17 cellular contexts compared by ENCODE assay signal in the genomic region with DNA sequence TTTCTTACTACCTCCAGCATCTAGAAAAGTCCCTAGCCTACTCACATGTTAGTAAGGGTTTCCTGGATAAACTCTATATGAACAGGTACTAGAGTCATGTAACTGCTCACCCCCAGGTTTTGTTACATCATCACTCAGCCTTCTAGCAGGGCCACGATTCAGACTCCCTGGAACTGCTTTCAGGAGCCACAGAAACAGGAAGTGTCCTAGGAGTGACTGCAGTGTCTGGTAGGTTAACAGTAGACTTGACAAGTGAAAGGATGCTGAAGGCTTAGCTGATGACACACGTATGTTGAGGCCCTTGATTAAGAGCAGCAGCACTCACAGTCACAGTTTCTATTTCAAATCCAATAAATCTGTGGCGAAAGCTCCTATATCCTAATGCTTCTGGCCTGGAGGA.
DNase-seq lines count a peak whose midpoint lies in the region; ATAC-seq and TF ChIP-seq lines count a peak whose summit lies in the region.
"Had no signal": no experiment of that assay in that cellular context is flagged by ENCODE, and none has a peak within 500 bp of the region (broad histone marks: within the 10 kb centered on the region; RNA-seq: fewer than 3 reads in every experiment).

No MANE protein-coding gene starts in this region.

- POLR2A ChIA-PET in activated CD4-positive, alpha-beta memory T cell treated with anti-CD3 and anti-CD28 coated beads for 36 hours (lab: Charles Lee), result no interaction called here
- POLR2A ChIA-PET in activated CD4-positive, alpha-beta memory T cell treated with anti-CD3 and anti-CD28 coated beads, Interleukin-2, amount 10 ng/mL, durations not matched to agents 7 days and 5 days (lab: Charles Lee), result no interaction called here
- POLR2A ChIA-PET in WTC11 (lab: Charles Lee), result interaction anchor here (1.1 kb wide), 1 partner anchor 10 kb away, joined by 3 read pairs; no protein-coding TSS in a partner anchor

- ATAC-seq in WTC11 (no peak), natural killer cell (peak in 1 of 3 donors; percentile 66), T-helper 17 cell (no peak)
- ATAC-seq: effector memory CD8-positive, alpha-beta T cell; left lobe of liver; stimulated activated memory B cell treated with anti-CD40 and anti-IgM and Interleukin-4, amounts not matched to agents 10 μg/mL and 1 μg/mL and 100 μg/mL, for 72 hours had no signal

- TF ChIP-seq CTCF in WTC11 (IDR thresholded peaks at IDR 0.05) (no peak), natural killer cell (IDR thresholded peaks at IDR 0.05) (no peak)

- DNase-seq in activated CD4-positive, alpha-beta memory T cell treated with anti-CD3 and anti-CD28 coated beads for 36 hours, result peak; percentile 44
- no peak for DNase-seq in activated CD4-positive, alpha-beta memory T cell treated with anti-CD3 and anti-CD28 coated beads, Interleukin-2, amount 10 ng/mL, durations not matched to agents 7 days and 5 days
- DNase-seq in HT1080 (ENCODE audit: low read depth) (peak; percentile 55), WTC11 (ENCODE audit: low spot score) (no peak), natural killer cell (no peak), T-helper 17 cell (no peak), NCI-H2029 treated with DMSO at 0.1 percent for 48 hours (lab: John Stamatoyannopoulos, UW) (no peak), SJCRH30 (no peak)
- DNase-seq: adrenal gland; effector memory CD8-positive, alpha-beta T cell; H9; NCI-H1417 treated with DMSO at 0.1 percent for 48 hours; posterior cingulate gyrus; small intestine had no signal

- no peaks in the 10 kb centered on the region for H3K27me3 Mint-ChIP-seq in activated CD4-positive, alpha-beta memory T cell treated with anti-CD3 and anti-CD28 coated beads for 36 hours
- no peaks in the 10 kb centered on the region for H3K27me3 Mint-ChIP-seq in activated CD4-positive, alpha-beta memory T cell treated with anti-CD3 and anti-CD28 coated beads, Interleukin-2, amount 10 ng/mL, durations not matched to agents 7 days and 5 days
- H3K27me3 Mint-ChIP-seq in WTC11 (ENCODE audit: low read depth) (no peaks in the 10 kb centered on the region), natural killer cell (ENCODE audit: low read depth in 2 of 2) (no peaks in the 10 kb centered on the region), T-helper 17 cell (no peaks in the 10 kb centered on the region)
- H3K27me3 Mint-ChIP-seq: effector memory CD8-positive, alpha-beta T cell; stimulated activated memory B cell treated with anti-CD40 and anti-IgM and Interleukin-4, amounts not matched to agents 10 μg/mL and 1 μg/mL and 100 μg/mL, for 72 hours had no signal

- H3K36me3 ChIP-seq in SJCRH30, result peaks cover 14% of the 10 kb centered on the region

- intact Hi-C loops in activated CD4-positive, alpha-beta memory T cell treated with anti-CD3 and anti-CD28 coated beads for 36 hours (cut with micrococcal nuclease), result no loop called here
- intact Hi-C loops in natural killer cell (cut with micrococcal nuclease), result no loop called here

- peaks cover 3% of the 10 kb centered on the region for H3K4me1 Mint-ChIP-seq in activated CD4-positive, alpha-beta memory T cell treated with anti-CD3 and anti-CD28 coated beads for 36 hours (ENCODE audit: low read depth)
- peaks cover 7% of the 10 kb centered on the region for H3K4me1 Mint-ChIP-seq in activated CD4-positive, alpha-beta memory T cell treated with anti-CD3 and anti-CD28 coated beads, Interleukin-2, amount 10 ng/mL, durations not matched to agents 7 days and 5 days
- H3K4me1 Mint-ChIP-seq in WTC11 (peaks cover 25% of the 10 kb centered on the region), natural killer cell (peaks cover 0 to 28% of the 10 kb centered on the region in 2 donors), T-helper 17 cell (peaks cover 2% of the 10 kb centered on the region)
- H3K4me1 Mint-ChIP-seq: stimulated activated memory B cell treated with anti-CD40 and anti-IgM and Interleukin-4, amounts not matched to agents 10 μg/mL and 1 μg/mL and 100 μg/mL, for 72 hours had no signal

- no peaks in the 10 kb centered on the region for H3K36me3 Mint-ChIP-seq in activated CD4-positive, alpha-beta memory T cell treated with anti-CD3 and anti-CD28 coated beads for 36 hours
- peaks cover 3% of the 10 kb centered on the region for H3K36me3 Mint-ChIP-seq in activated CD4-positive, alpha-beta memory T cell treated with anti-CD3 and anti-CD28 coated beads, Interleukin-2, amount 10 ng/mL, durations not matched to agents 7 days and 5 days (ENCODE audit: low read depth)
- peaks cover 62% of the 10 kb centered on the region for H3K36me3 Mint-ChIP-seq in WTC11
- H3K36me3 Mint-ChIP-seq in natural killer cell, result no peaks in the 10 kb centered on the region
- H3K36me3 Mint-ChIP-seq in T-helper 17 cell (ENCODE audit: low read depth), result peaks cover 4% of the 10 kb centered on the region

- CTCF ChIA-PET in activated CD4-positive, alpha-beta memory T cell treated with anti-CD3 and anti-CD28 coated beads for 36 hours (lab: Charles Lee), result no interaction called here
- CTCF ChIA-PET in activated CD4-positive, alpha-beta memory T cell treated with anti-CD3 and anti-CD28 coated beads, Interleukin-2, amount 10 ng/mL, durations not matched to agents 7 days and 5 days (lab: Charles Lee), result no interaction called here
- CTCF ChIA-PET in WTC11 (lab: Charles Lee), result interaction anchor here (1.3 to 1.7 kb wide), 2 partner anchors 49 to 63 kb away, joined by 3 to 5 read pairs; no protein-coding TSS in a partner anchor

- H3K9me3 Mint-ChIP-seq in activated CD4-positive, alpha-beta memory T cell treated with anti-CD3 and anti-CD28 coated beads for 36 hours, result no peaks in the 10 kb centered on the region
- H3K9me3 Mint-ChIP-seq in activated CD4-positive, alpha-beta memory T cell treated with anti-CD3 and anti-CD28 coated beads, Interleukin-2, amount 10 ng/mL, durations not matched to agents 7 days and 5 days, result no peaks in the 10 kb centered on the region
- H3K9me3 Mint-ChIP-seq in WTC11 (no peaks in the 10 kb centered on the region), natural killer cell (no peaks in the 10 kb centered on the region)
- H3K9me3 Mint-ChIP-seq: effector memory CD8-positive, alpha-beta T cell; H9; stimulated activated memory B cell treated with anti-CD40 and anti-IgM and Interleukin-4, amounts not matched to agents 10 μg/mL and 1 μg/mL and 100 μg/mL, for 72 hours had no signal

- no peaks in the 10 kb centered on the region for H3K9me3 ChIP-seq in T-helper 17 cell (ENCODE audit: control insufficient read depth, low read length, poor library complexity, severe bottlenecking)
- no peaks in the 10 kb centered on the region for H3K9me3 ChIP-seq in SJCRH30 (replicated peaks)
- H3K9me3 ChIP-seq: adrenal gland had no signal

- no peak overlapping the region for H3K27ac ChIP-seq in SJCRH30
- H3K27ac ChIP-seq: adrenal gland, SK-N-MC had no signal

- H3K4me1 ChIP-seq in SJCRH30, result no peaks in the 10 kb centered on the region

- H3K4me3 Mint-ChIP-seq in activated CD4-positive, alpha-beta memory T cell treated with anti-CD3 and anti-CD28 coated beads for 36 hours, result no peak overlapping the region
- no peak overlapping the region for H3K4me3 Mint-ChIP-seq in activated CD4-positive, alpha-beta memory T cell treated with anti-CD3 and anti-CD28 coated beads, Interleukin-2, amount 10 ng/mL, durations not matched to agents 7 days and 5 days
- H3K4me3 Mint-ChIP-seq in WTC11, result no peak overlapping the region
- H3K4me3 Mint-ChIP-seq in natural killer cell, result peak overlapping the region; percentile 60
- H3K4me3 Mint-ChIP-seq in T-helper 17 cell, result no peak overlapping the region
- H3K4me3 Mint-ChIP-seq: effector memory CD8-positive, alpha-beta T cell; H9; stimulated activated memory B cell treated with anti-CD40 and anti-IgM and Interleukin-4, amounts not matched to agents 10 μg/mL and 1 μg/mL and 100 μg/mL, for 72 hours had no signal

- no peak overlapping the region for H3K4me3 ChIP-seq in SJCRH30
- H3K4me3 ChIP-seq: adrenal gland, SK-N-MC had no signal

- no peaks in the 10 kb centered on the region for H3K27me3 ChIP-seq in SJCRH30
- H3K27me3 ChIP-seq: adrenal gland had no signal

- H3K27ac Mint-ChIP-seq in activated CD4-positive, alpha-beta memory T cell treated with anti-CD3 and anti-CD28 coated beads for 36 hours, result no peak overlapping the region
- no peak overlapping the region for H3K27ac Mint-ChIP-seq in activated CD4-positive, alpha-beta memory T cell treated with anti-CD3 and anti-CD28 coated beads, Interleukin-2, amount 10 ng/mL, durations not matched to agents 7 days and 5 days
- peak overlapping the region; percentile 64; the same call in 1 of the 2 replicates for H3K27ac Mint-ChIP-seq in WTC11
- H3K27ac Mint-ChIP-seq in natural killer cell, result peak overlapping the region in 1 of 2 donors; percentile 81
- H3K27ac Mint-ChIP-seq in T-helper 17 cell, result no peak overlapping the region
- H3K27ac Mint-ChIP-seq: stimulated activated memory B cell treated with anti-CD40 and anti-IgM and Interleukin-4, amounts not matched to agents 10 μg/mL and 1 μg/mL and 100 μg/mL, for 72 hours had no signal

TF ChIP-seq in WTC11, 78 proteins besides CTCF, POLR2A, EP300 and RAD21:
- TF ChIP-seq FOXP1 (CRISPR knock-in tag; IDR thresholded peaks at IDR 0.05; ENCODE audit: borderline replicate concordance) (no peak), CREM (CRISPR knock-in tag; IDR thresholded peaks at IDR 0.05) (no peak), CBFB (CRISPR knock-in tag; IDR thresholded peaks at IDR 0.05; ENCODE audit: low read depth) (no peak), SOX15 (CRISPR knock-in tag; IDR thresholded peaks at IDR 0.05) (no peak), PRRX2 (CRISPR knock-in tag; IDR thresholded peaks at IDR 0.05) (no peak), TEAD1 (CRISPR knock-in tag; IDR thresholded peaks at IDR 0.05) (no peak)
- TF ChIP-seq, protein P1, sequence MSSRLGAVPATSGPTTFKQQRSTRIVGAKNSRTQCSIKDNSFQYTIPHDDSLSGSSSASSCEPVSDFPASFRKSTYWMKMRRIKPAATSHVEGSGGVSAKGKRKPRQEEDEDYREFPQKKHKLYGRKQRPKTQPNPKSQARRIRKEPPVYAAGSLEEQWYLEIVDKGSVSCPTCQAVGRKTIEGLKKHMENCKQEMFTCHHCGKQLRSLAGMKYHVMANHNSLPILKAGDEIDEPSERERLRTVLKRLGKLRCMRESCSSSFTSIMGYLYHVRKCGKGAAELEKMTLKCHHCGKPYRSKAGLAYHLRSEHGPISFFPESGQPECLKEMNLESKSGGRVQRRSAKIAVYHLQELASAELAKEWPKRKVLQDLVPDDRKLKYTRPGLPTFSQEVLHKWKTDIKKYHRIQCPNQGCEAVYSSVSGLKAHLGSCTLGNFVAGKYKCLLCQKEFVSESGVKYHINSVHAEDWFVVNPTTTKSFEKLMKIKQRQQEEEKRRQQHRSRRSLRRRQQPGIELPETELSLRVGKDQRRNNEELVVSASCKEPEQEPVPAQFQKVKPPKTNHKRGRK (CRISPR knock-in tag; IDR thresholded peaks at IDR 0.05; ENCODE audit: borderline replicate concordance), result no peak

Comparison
In these comparisons a context has a peak if more than half of its experiments do, and no peak if none do; other contexts are left out.
1. DNase-seq: peak in activated CD4-positive, alpha-beta memory T cell treated with anti-CD3 and anti-CD28 coated beads for 36 hours (single experiment) and HT1080 (single experiment); none in activated CD4-positive, alpha-beta memory T cell treated with anti-CD3 and anti-CD28 coated beads, Interleukin-2, amount 10 ng/mL, durations not matched to agents 7 days and 5 days (single experiment), WTC11 (single experiment), natural killer cell (single experiment), T-helper 17 cell (0 of 3), NCI-H2029 treated with DMSO at 0.1 percent for 48 hours (single experiment) and SJCRH30 (0 of 2).